8 cellular contexts compared by ENCODE assay signal in the genomic region with DNA sequence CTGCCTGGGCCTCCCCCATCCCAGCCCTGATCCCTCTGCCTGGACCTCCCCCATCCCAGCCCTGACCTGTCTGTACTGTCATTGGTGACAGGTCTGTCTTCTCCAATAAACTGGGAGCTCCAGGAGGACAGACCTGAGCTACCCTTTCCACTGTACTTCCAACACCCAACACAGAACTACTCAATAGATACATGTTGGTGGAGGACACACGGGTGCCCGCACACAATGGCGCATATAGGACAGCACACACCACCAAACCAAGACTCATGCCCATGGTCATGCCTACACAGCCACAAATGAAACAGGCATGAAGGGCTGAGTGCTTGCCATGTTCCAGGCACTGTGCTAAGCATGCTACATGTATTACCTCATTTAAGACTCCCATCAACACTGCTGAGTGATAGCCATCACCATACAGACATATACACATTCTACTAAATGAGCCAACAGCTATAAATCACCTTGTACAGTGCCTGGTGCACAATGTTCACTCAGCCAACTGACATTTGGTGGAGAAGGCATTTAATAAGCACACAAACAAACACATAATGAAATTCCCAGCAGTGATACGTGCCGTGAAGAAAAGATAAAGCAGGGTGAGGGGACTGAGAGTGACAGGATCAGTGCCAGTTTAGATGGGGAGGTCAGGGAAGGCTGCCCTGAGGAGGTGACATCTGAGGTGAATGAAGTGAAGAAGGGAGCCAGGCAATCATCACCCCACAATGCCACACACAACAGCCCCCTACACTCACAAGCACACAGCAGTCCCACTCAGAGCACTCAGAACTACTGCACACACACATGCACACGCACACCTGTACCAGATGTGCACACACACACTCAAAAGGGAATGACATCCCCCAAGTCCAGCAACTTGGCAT. TPM values are rescaled to one million over a fixed set of nuclear protein-coding genes. Genes with fewer than 3 reads are reported as not detected.
A peak's percentile ranks its signal among the peaks of the same experiment; 100 is the strongest.
DNase-seq lines count a peak whose midpoint lies in the region; ATAC-seq, FAIRE-seq and TF ChIP-seq lines count a peak whose summit lies in the region.

No MANE protein-coding gene starts in this region.

- no peak for FAIRE-seq in GM12878 (lab: Jason Lieb, UNC)

- H3K4me1 Mint-ChIP-seq in CD14-positive monocyte, result peaks cover 70% of the 10 kb centered on the region

- H3K27ac Mint-ChIP-seq in CD14-positive monocyte, result peak overlapping the region; percentile 80 to 97 (median 95)

- no peak for ATAC-seq in GM12878
- no peak for ATAC-seq in GM18517 (IDR thresholded peaks at IDR 0.05; ENCODE audit: unreplicated experiment)
- no peak for ATAC-seq in GM21390 (IDR thresholded peaks at IDR 0.05; ENCODE audit: unreplicated experiment)

- no TSS peak for BruUV-seq in GM12878 (replicated peaks; lab: Mats Ljungman, UMichigan)

- no peak overlapping the region for H2AFZ ChIP-seq in GM12878 (ENCODE audit: control insufficient read depth, low read depth, low read length)

- no peak for TF ChIP-seq EP300 in GM12878 (IDR thresholded peaks at IDR 0.05; ENCODE audit: borderline replicate concordance in 1 of 2, control insufficient read depth in 1 of 2, low read depth in 2 of 2, low read length in 2 of 2)

- SMC1A ChIA-PET in GM12878 (lab: Charles Lee; ENCODE audit: uncharacterized antibody, unreplicated experiment), result interaction anchor here (1.0 to 2.8 kb wide), 8 partner anchors 8 to 192 kb away, joined by 4 to 61 read pairs (median 10); no protein-coding TSS in a partner anchor

- H3K36me3 ChIP-seq in HUES48 (ENCODE audit: control insufficient read depth, insufficient read depth, low read length), result no peaks in the 10 kb centered on the region
- 0 out of 4 replicates have a peak, but pooled peaks cover 0 to 4% of the 10 kb centered on the region in 2 experiments for H3K36me3 ChIP-seq in GM12878 (ENCODE audit: control insufficient read depth in 2 of 2, insufficient read depth in 2 of 2, low read length in 1 of 2)

- TF ChIP-seq CTCF in CD14-positive monocyte (IDR thresholded peaks at IDR 0.05) (no peak), GM12878 (IDR thresholded peaks at IDR 0.05 in 2 of 3, conservative IDR thresholded peaks at IDR 0.05 in 1 of 3; ENCODE audit: control insufficient read depth in 2 of 3, extremely low read depth in 1 of 3, insufficient read depth in 1 of 3, low read depth in 3 of 3, low read length in 3 of 3) (0 out of 6 replicates have a peak, but pooled peaks of 1 of the 3 experiments have one; percentile 3), GM10266 (IDR thresholded peaks at IDR 0.05; ENCODE audit: control insufficient read depth, insufficient read depth, low read depth, missing control alignments) (no peak)

- peaks cover 31% of the 10 kb centered on the region for H3K27me3 ChIP-seq in HUES48 (ENCODE audit: control insufficient read depth, insufficient read depth, low read length)
- no peaks in the 10 kb centered on the region for H3K27me3 ChIP-seq in GM12878 (replicated peaks in 1 of 2; ENCODE audit: control insufficient read depth in 2 of 2, insufficient read depth in 2 of 2, low read length in 1 of 2)
- no peaks in the 10 kb centered on the region for H3K27me3 ChIP-seq in mononuclear cell (ENCODE audit: insufficient read depth, low read length)

- no peak overlapping the region for H3K27ac ChIP-seq in HUES48 (ENCODE audit: low read depth, low read length)
- peak overlapping the region; percentile 99 for H3K27ac ChIP-seq in GM12878 (ENCODE audit: control insufficient read depth, insufficient read depth)

- DNase-seq in CD14-positive monocyte (ENCODE audit: low spot score) (no peak), GM12878 (ENCODE audit: low read depth, low spot score) (no peak), kidney tubule cell (ENCODE audit: low spot score) (no peak), GM10266 (ENCODE audit: extremely low spot score) (no peak)

- peak overlapping the region; percentile 99 for H3K4me2 ChIP-seq in GM12878 (ENCODE audit: control insufficient read depth, insufficient read depth)

- H3K36me3 Mint-ChIP-seq in CD14-positive monocyte, result peaks cover 28 to 35% of the 10 kb centered on the region in 2 donors

- RAD21 ChIA-PET in GM12878 (lab: Charles Lee; ENCODE audit: unreplicated experiment), result interaction anchor here (0.6 to 3.6 kb wide), 10 partner anchors 11 to 265 kb away, joined by 3 to 57 read pairs (median 4); a partner anchor contains a TSS

- peaks cover 0 to 3% (median 1%) of the 10 kb centered on the region in 3 donors for H3K27me3 Mint-ChIP-seq in CD14-positive monocyte (ENCODE audit: low read depth in 3 of 3)

- in situ Hi-C loops in GM12878 (cut with MboI), result loop anchor here (5.0 kb wide), 1 partner anchor 146 kb away; no protein-coding TSS in a partner anchor

- CTCF ChIA-PET in GM12878 (lab: Yijun Ruan, JAX), result interaction anchor here (1.1 to 3.4 kb wide), 8 partner anchors 8 to 165 kb away, joined by 3 to 197 read pairs (median 10); no protein-coding TSS in a partner anchor

- POLR2A ChIA-PET in GM12878 (lab: Charles Lee), result interaction anchor here (2.0 to 3.4 kb wide), 4 partner anchors 10 to 111 kb away, joined by 4 to 30 read pairs (median 17); a partner anchor contains a TSS

- H3K79me2 ChIP-seq in GM12878 (ENCODE audit: control insufficient read depth, insufficient read depth, low read length), result peaks cover 63% of the 10 kb centered on the region

- no peaks in the 10 kb centered on the region for H3K9me3 ChIP-seq in HUES48 (ENCODE audit: control insufficient read depth, insufficient read depth, low read length)
- no peaks in the 10 kb centered on the region for H3K9me3 ChIP-seq in GM12878 (replicated peaks; ENCODE audit: control insufficient read depth, insufficient read depth, low read length)
- H3K9me3 ChIP-seq in mononuclear cell (ENCODE audit: low read depth, low read length), result no peaks in the 10 kb centered on the region

- TF ChIP-seq RAD21 in GM12878 (IDR thresholded peaks at IDR 0.05; ENCODE audit: insufficient read depth, low read depth, low read length), result no peak

- H3K4me3 Mint-ChIP-seq in CD14-positive monocyte, result peak overlapping the region; percentile 98 to 99

- no peaks in the 10 kb centered on the region for H4K20me1 ChIP-seq in GM12878 (ENCODE audit: control insufficient read depth, insufficient read depth)

- TF ChIP-seq POLR2A in GM12878 (IDR thresholded peaks at IDR 0.05; ENCODE audit: low read depth, low read length), result 0 out of 2 replicates have a peak, but pooled peaks have one; percentile 1

- peak overlapping the region; percentile 69 for H3K4me3 ChIP-seq in HUES48 (ENCODE audit: low read depth, low read length)
- H3K4me3 ChIP-seq in GM12878, result peak overlapping the region; percentile 99
- H3K4me3 ChIP-seq in mononuclear cell (ENCODE audit: low read length), result peak overlapping the region; percentile 86

- 0% methylated on average over 6 of the region's 6 CpGs for WGBS in GM12878 (ENCODE audit: insufficient coverage, insufficient replicate concordance, low lambda C conversion rate, missing lambda C conversion rate)

- H3K9ac ChIP-seq in HUES48 (ENCODE audit: low read depth, low read length) (no peak overlapping the region), GM12878 (ENCODE audit: control insufficient read depth, insufficient read depth, low read length) (peak overlapping the region; percentile 93)

- H3K4me1 ChIP-seq in HUES48 (ENCODE audit: control insufficient read depth, insufficient read depth, low read length) (peaks cover 4% of the 10 kb centered on the region; the same call in 1 of the 2 replicates), GM12878 (ENCODE audit: control insufficient read depth, insufficient read depth, low read length) (peaks cover 43% of the 10 kb centered on the region), mononuclear cell (ENCODE audit: insufficient read depth, low read length) (peaks cover 87% of the 10 kb centered on the region)

- intact Hi-C loops in CD14-positive monocyte (cut with micrococcal nuclease) (loop anchor here (2.0 to 10.0 kb wide), 7 partner anchors 23 to 193 kb away; a partner anchor contains a TSS), GM12878 (cut with micrococcal nuclease; ENCODE audit: unreplicated experiment) (loop anchor here (5.0 kb wide), 4 partner anchors 66 to 166 kb away; a partner anchor contains a TSS)

- no peaks in the 10 kb centered on the region for H3K9me3 Mint-ChIP-seq in CD14-positive monocyte

RNA-seq across cellular contexts. Expression of a gene that starts 0.9 kb away (rescaled TPM):
- 10 to 100 TPM; 20.0 to 28.2 TPM for polyA plus RNA-seq in CD14-positive monocyte
- total RNA-seq in GM12878 (2013; cell fraction: nucleolus; rRNA removed), result 58.4 and 67.0 TPM in 2 replicates
- 14.1 and 15.1 TPM in 2 replicates for total RNA-seq in GM12878 (2014; rRNA removed)
- total RNA-seq in GM12878 (2014; rRNA removed; fragmentation: Illumina TruSeq; extraction: Trizol), result 13.8 and 22.0 TPM in 2 replicates
- 46.2 and 48.3 TPM in 2 replicates for total RNA-seq in GM12878 (2021)
- 22.6 TPM for polyA plus RNA-seq in GM12878 (2011; ENCODE audit: low read depth)
- 28.9 and 37.6 TPM in 2 replicates for polyA plus RNA-seq in GM12878 (2011; rRNA removed)
- 40.4 and 50.7 TPM in 2 replicates for polyA plus RNA-seq in GM12878 (2011; cell fraction: cytosol; rRNA removed)
- polyA plus RNA-seq in GM12878 (2011; cell fraction: nucleus; rRNA removed), result 116 and 132 TPM in 2 replicates
- polyA plus RNA-seq in GM12878 (2012), result 45.6 and 50.4 TPM in 2 replicates
- 36.1 and 62.4 TPM in 2 replicates for polyA plus RNA-seq in GM12878 (2014; fragmentation: Illumina TruSeq; extraction: Trizol)
- polyA plus RNA-seq in GM12878 (2014; fragmentation: Nextera tagmentation; extraction: Ambion mirVana), result 1 to 10 TPM; 4.4 to 6.4 TPM
- polyA plus RNA-seq in GM12878 (2014; rRNA removed), result 39.0 and 42.2 TPM in 2 replicates
- polyA plus RNA-seq in GM12878 (2016; fragmentation: Nextera tagmentation; extraction: Ambion mirVana), result 10 to 100 TPM; 38.3 to 47.7 TPM
- 20.4 and 27.0 TPM in 2 replicates for polyA minus RNA-seq in GM12878 (2011; rRNA and poly(A)+ RNA removed)
- polyA minus RNA-seq in GM12878 (2011; cell fraction: cytosol; rRNA and poly(A)+ RNA removed), result 20.2 and 22.9 TPM in 2 replicates
- polyA minus RNA-seq in GM12878 (2011; cell fraction: nucleus; rRNA and poly(A)+ RNA removed), result 20.2 and 33.8 TPM in 2 replicates
- 8.3 TPM for total RNA-seq in mononuclear cell

RNA-seq across cellular contexts. Expression of a gene that starts 55.4 kb away (rescaled TPM):
- polyA plus RNA-seq in CD14-positive monocyte (1 to 10 TPM; 3.3 to 4.9 TPM), GM12878 (2011; rRNA removed) (2.1 and 7.9 TPM in 2 replicates), GM12878 (2014; fragmentation: Illumina TruSeq; extraction: Trizol) (1.2 and 5.4 TPM in 2 replicates), GM12878 (2014; fragmentation: Nextera tagmentation; extraction: Ambion mirVana) (under 1 TPM; 0.32 to 0.55 TPM), GM12878 (2014; rRNA removed) (14.9 and 17.7 TPM in 2 replicates), GM12878 (2016; fragmentation: Nextera tagmentation; extraction: Ambion mirVana) (10 to 100 TPM; 20.9 to 25.6 TPM)
- 27.4 and 34.0 TPM in 2 replicates for total RNA-seq in GM12878 (2013; cell fraction: nucleolus; rRNA removed)
- total RNA-seq in GM12878 (2014; rRNA removed) (12.6 and 15.4 TPM in 2 replicates), GM12878 (2014; rRNA removed; fragmentation: Illumina TruSeq; extraction: Trizol) (5.3 and 5.9 TPM in 2 replicates), GM12878 (2021) (17.6 and 18.9 TPM in 2 replicates), mononuclear cell (21.5 TPM)
- polyA plus RNA-seq in GM12878 (2011; ENCODE audit: low read depth), result 3.0 TPM
- polyA plus RNA-seq in GM12878 (2011; cell fraction: cytosol; rRNA removed), result 14.1 and 19.8 TPM in 2 replicates
- 19.9 and 22.1 TPM in 2 replicates for polyA plus RNA-seq in GM12878 (2011; cell fraction: nucleus; rRNA removed)
- 8.1 and 9.7 TPM in 2 replicates for polyA plus RNA-seq in GM12878 (2012)
- 14.7 and 27.5 TPM in 2 replicates for polyA minus RNA-seq in GM12878 (2011; rRNA and poly(A)+ RNA removed)
- 12.2 and 13.9 TPM in 2 replicates for polyA minus RNA-seq in GM12878 (2011; cell fraction: cytosol; rRNA and poly(A)+ RNA removed)
- 7.3 and 12.0 TPM in 2 replicates for polyA minus RNA-seq in GM12878 (2011; cell fraction: nucleus; rRNA and poly(A)+ RNA removed)
